14 cellular contexts compared by ENCODE assay signal in genomic region chr21:15003463-15004135, GRCh38.
DNase-seq lines count a peak whose midpoint lies in the region; TF ChIP-seq lines count a peak whose summit lies in the region.
"Had no signal": no experiment of that assay in that cellular context is flagged by ENCODE, and none has a peak within 500 bp of the region (broad histone marks: within the 10 kb centered on the region; RNA-seq: fewer than 3 reads in every experiment).

No MANE protein-coding gene starts in this region.

- DNase-seq in activated naive CD4-positive, alpha-beta T cell (lab: John Stamatoyannopoulos, UW), result no peak
- peak; percentile 36 for DNase-seq in NCI-H82 treated with DMSO at 0.1 percent for 48 hours (lab: John Stamatoyannopoulos, UW; ENCODE audit: unreplicated experiment)
- peak; percentile 23 for DNase-seq in iPS-NIHi7 (ENCODE audit: extremely low spot score)
- no peak for DNase-seq in type B pancreatic cell (ENCODE audit: extremely low spot score, unreplicated experiment)
- DNase-seq in KG1 (lab: John Stamatoyannopoulos, UW), result no peak
- no peak for DNase-seq in islet precursor cell
- DNase-seq in RWPE1 (ENCODE audit: low spot score), result no peak
- DNase-seq: ACHN, activated T-cell treated with anti-CD3 and anti-CD28 coated beads for 4 hours, brain microvascular endothelial cell, Caco-2, occipital lobe, upper lobe of right lung had no signal

- peaks cover 23% of the 10 kb centered on the region for H3K36me3 Mint-ChIP-seq in activated naive CD4-positive, alpha-beta T cell treated with anti-CD3 and anti-CD28 coated beads, Interleukin-2, amount 50 U/mL, for 24 hours
- peaks cover 22% of the 10 kb centered on the region for H3K36me3 Mint-ChIP-seq in type B pancreatic cell

- no peaks in the 10 kb centered on the region for H3K27me3 Mint-ChIP-seq in activated naive CD4-positive, alpha-beta T cell treated with anti-CD3 and anti-CD28 coated beads, Interleukin-2, amount 50 U/mL, for 24 hours
- no peaks in the 10 kb centered on the region for H3K27me3 Mint-ChIP-seq in type B pancreatic cell

- POLR2A ChIA-PET in RWPE1 (lab: Yijun Ruan, JAX; ENCODE audit: low non-redundant PET), result no interaction called here

- H3K4me1 Mint-ChIP-seq in activated naive CD4-positive, alpha-beta T cell treated with anti-CD3 and anti-CD28 coated beads, Interleukin-2, amount 50 U/mL, for 24 hours, result peaks cover 64% of the 10 kb centered on the region
- H3K4me1 Mint-ChIP-seq in type B pancreatic cell (ENCODE audit: unreplicated experiment), result peaks cover 71% of the 10 kb centered on the region

- peak overlapping the region; percentile 41 for H3K27ac Mint-ChIP-seq in activated naive CD4-positive, alpha-beta T cell treated with anti-CD3 and anti-CD28 coated beads, Interleukin-2, amount 50 U/mL, for 24 hours
- H3K27ac Mint-ChIP-seq in type B pancreatic cell, result peak overlapping the region; percentile 54

- CTCF ChIA-PET in RWPE1 (lab: Yijun Ruan, JAX), result no interaction called here

- no peaks in the 10 kb centered on the region for H3K9me3 Mint-ChIP-seq in activated naive CD4-positive, alpha-beta T cell treated with anti-CD3 and anti-CD28 coated beads, Interleukin-2, amount 50 U/mL, for 24 hours
- H3K9me3 Mint-ChIP-seq in type B pancreatic cell, result peaks cover 6% of the 10 kb centered on the region

- no peak overlapping the region for H3K27ac ChIP-seq in RWPE1
- H3K27ac ChIP-seq: brain microvascular endothelial cell, upper lobe of right lung had no signal

- TF ChIP-seq CTCF in type B pancreatic cell (conservative IDR thresholded peaks at IDR 0.05) (no peak), RWPE1 (conservative IDR thresholded peaks at IDR 0.05; ENCODE audit: low read depth) (no peak)

- no peak overlapping the region for H3K4me3 Mint-ChIP-seq in activated naive CD4-positive, alpha-beta T cell treated with anti-CD3 and anti-CD28 coated beads, Interleukin-2, amount 50 U/mL, for 24 hours
- peak overlapping the region; percentile 60 for H3K4me3 Mint-ChIP-seq in type B pancreatic cell

Comparison
In these comparisons a context has a peak if more than half of its experiments do, and no peak if none do; other contexts are left out.
1. DNase-seq: peak in NCI-H82 treated with DMSO at 0.1 percent for 48 hours (single experiment) and iPS-NIHi7 (single experiment); none in activated naive CD4-positive, alpha-beta T cell (0 of 4), type B pancreatic cell (single experiment), KG1 (single experiment), islet precursor cell (single experiment) and RWPE1 (single experiment).